In the genomic region with DNA sequence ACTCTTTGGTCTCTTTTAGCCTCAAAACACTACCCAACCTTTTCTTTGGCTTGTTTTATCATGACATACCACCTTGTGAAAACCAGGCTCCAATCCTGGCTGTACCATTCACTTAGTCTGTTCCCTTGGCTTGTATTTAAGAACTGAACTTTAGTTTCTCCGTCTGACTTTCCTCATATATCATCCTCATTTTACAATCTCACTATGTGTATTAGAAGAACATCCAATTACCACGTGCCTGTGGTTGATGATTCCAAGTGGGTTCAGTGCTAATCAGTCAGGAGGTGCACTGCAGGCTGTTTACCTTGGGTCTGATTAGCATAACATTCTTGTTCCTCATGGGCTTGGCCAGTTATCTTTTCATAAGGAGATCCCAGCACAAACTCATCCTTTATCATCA, we compare ENCODE assay signal across 16 cellular contexts.
DNase-seq lines count a peak whose midpoint lies in the region; ATAC-seq and TF ChIP-seq lines count a peak whose summit lies in the region.
"Had no signal": no experiment of that assay in that cellular context is flagged by ENCODE, and none has a peak within 500 bp of the region (broad histone marks: within the 10 kb centered on the region; RNA-seq: fewer than 3 reads in every experiment).

No MANE protein-coding gene starts in this region.

- TF ChIP-seq CTCF in AG04449 (IDR thresholded peaks at IDR 0.05; ENCODE audit: insufficient read depth, low read length, missing control alignments) (no peak), fibroblast of villous mesenchyme (IDR thresholded peaks at IDR 0.05; ENCODE audit: insufficient read depth, low read depth, low read length) (no peak)

- peaks cover 71% of the 10 kb centered on the region for H3K36me3 Mint-ChIP-seq in activated CD8-positive, alpha-beta T cell treated with anti-CD3 and anti-CD28 coated beads, Interleukin-2, amount 10 ng/mL, durations not matched to agents 7 days and 5 days (ENCODE audit: low read depth)

- H3K27ac Mint-ChIP-seq in activated CD8-positive, alpha-beta T cell treated with anti-CD3 and anti-CD28 coated beads, Interleukin-2, amount 10 ng/mL, durations not matched to agents 7 days and 5 days, result peak overlapping the region; percentile 30

- CTCF ChIA-PET in AG04449 (lab: Yijun Ruan, JAX), result no interaction called here
- CTCF ChIA-PET in activated CD8-positive, alpha-beta T cell treated with anti-CD3 and anti-CD28 coated beads, Interleukin-2, amount 10 ng/mL, durations not matched to agents 7 days and 5 days (lab: Charles Lee), result no interaction called here

- DNase-seq in AG04449 (ENCODE audit: low read depth, low spot score) (peak; percentile 40), Daoy (ENCODE audit: low read depth) (peak; percentile 34), fibroblast of villous mesenchyme (ENCODE audit: low read depth) (peak; percentile 64), NCI-H226 (no peak), left lobe of liver (ENCODE audit: low spot score) (no peak), DMS79 (lab: John Stamatoyannopoulos, UW) (no peak)
- DNase-seq in activated CD8-positive, alpha-beta T cell treated with anti-CD3 and anti-CD28 coated beads, Interleukin-2, amount 10 ng/mL, durations not matched to agents 7 days and 5 days, result no peak
- DNase-seq: activated CD4-positive, alpha-beta T cell treated with anti-CD3 and anti-CD28 coated beads for 48 hours; esophagus squamous epithelium; hypothalamus; left lung; naive B cell; NCI-H1694; NCI-H526; T-helper 1 cell had no signal

- POLR2A ChIA-PET in AG04449 (lab: Yijun Ruan, JAX), result interaction anchor here (0.5 kb wide), 1 partner anchor 29 kb away, joined by 3 read pairs; no protein-coding TSS in a partner anchor
- POLR2A ChIA-PET in activated CD8-positive, alpha-beta T cell treated with anti-CD3 and anti-CD28 coated beads, Interleukin-2, amount 10 ng/mL, durations not matched to agents 7 days and 5 days (lab: Charles Lee), result no interaction called here

- H3K9me3 Mint-ChIP-seq in activated CD8-positive, alpha-beta T cell treated with anti-CD3 and anti-CD28 coated beads, Interleukin-2, amount 10 ng/mL, durations not matched to agents 7 days and 5 days (ENCODE audit: insufficient read depth), result no peaks in the 10 kb centered on the region
- H3K9me3 Mint-ChIP-seq: naive B cell had no signal

- ATAC-seq in activated CD8-positive, alpha-beta T cell treated with anti-CD3 and anti-CD28 coated beads, Interleukin-2, amount 10 ng/mL, durations not matched to agents 7 days and 5 days, result no peak
- no peak for ATAC-seq in HG02623 (IDR thresholded peaks at IDR 0.05; ENCODE audit: unreplicated experiment)
- no peak for ATAC-seq in left lobe of liver
- ATAC-seq: left lung had no signal

- H3K4me1 Mint-ChIP-seq in activated CD8-positive, alpha-beta T cell treated with anti-CD3 and anti-CD28 coated beads, Interleukin-2, amount 10 ng/mL, durations not matched to agents 7 days and 5 days (ENCODE audit: low read depth), result peaks cover 25% of the 10 kb centered on the region

- H3K4me3 Mint-ChIP-seq in activated CD8-positive, alpha-beta T cell treated with anti-CD3 and anti-CD28 coated beads, Interleukin-2, amount 10 ng/mL, durations not matched to agents 7 days and 5 days, result no peak overlapping the region
- H3K4me3 Mint-ChIP-seq: naive B cell had no signal

- H3K4me3 ChIP-seq in AG04449 (ENCODE audit: low read depth, low read length) (no peak overlapping the region), fibroblast of villous mesenchyme (ENCODE audit: low read depth, low read length) (no peak overlapping the region)
- H3K4me3 ChIP-seq: esophagus squamous epithelium, left lung had no signal

- no peaks in the 10 kb centered on the region for H3K27me3 Mint-ChIP-seq in activated CD8-positive, alpha-beta T cell treated with anti-CD3 and anti-CD28 coated beads, Interleukin-2, amount 10 ng/mL, durations not matched to agents 7 days and 5 days (ENCODE audit: low read depth)
- H3K27me3 Mint-ChIP-seq: naive B cell had no signal

Comparison
In these comparisons a context has a peak if more than half of its experiments do, and no peak if none do; other contexts are left out.
1. DNase-seq: peak in AG04449 (single experiment), Daoy (single experiment) and fibroblast of villous mesenchyme (single experiment); none in activated CD8-positive, alpha-beta T cell treated with anti-CD3 and anti-CD28 coated beads, Interleukin-2, amount 10 ng/mL, durations not matched to agents 7 days and 5 days (single experiment), NCI-H226 (single experiment), left lobe of liver (single experiment) and DMS79 (single experiment).